ENCODE assay signal across 14 cellular contexts in the genomic region with DNA sequence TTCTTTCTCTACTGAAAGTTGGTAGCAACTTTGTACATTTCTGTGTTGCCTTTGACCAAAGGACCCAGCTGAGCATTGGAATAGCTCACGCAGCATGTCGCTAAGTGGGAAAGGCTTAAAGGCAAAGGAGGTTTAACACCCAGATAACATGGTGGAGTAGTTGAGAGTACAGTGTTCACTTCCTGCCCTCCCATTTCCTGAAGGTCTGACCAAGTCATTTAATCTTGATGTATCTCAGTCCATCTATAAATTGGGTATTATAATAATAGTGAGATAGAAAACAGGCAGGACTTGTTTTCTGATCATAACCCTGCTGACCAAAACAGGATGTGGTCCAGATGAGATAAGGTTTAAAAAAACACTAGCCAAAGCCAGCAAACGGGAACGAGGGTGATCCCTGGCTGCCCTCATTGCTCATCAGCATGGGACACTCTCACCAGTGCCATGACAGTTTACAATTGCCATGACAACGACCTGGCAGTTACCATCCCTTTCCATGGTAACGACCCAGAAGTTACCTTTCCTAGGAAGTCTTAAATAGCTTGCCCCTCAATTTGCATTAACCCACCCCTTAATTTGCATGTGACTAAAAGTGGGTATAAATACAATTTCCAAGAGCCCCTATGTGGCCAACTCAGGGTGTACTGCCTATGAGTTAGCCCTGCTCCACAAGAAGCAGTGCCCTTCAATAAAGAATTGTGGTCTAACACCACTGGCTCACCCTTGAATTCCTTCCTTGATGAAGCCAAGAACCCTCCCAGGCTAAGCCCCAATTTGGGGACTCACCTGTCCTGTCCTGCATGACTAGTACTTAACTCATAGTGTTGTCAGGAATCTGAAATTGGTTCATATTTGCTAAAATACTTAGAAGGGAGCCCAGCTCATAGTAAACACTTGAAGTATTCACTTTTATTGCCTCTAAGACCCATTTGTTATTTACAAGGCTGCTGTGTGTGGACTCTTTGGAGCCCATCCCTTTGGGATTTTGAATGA. TPM values are rescaled to one million over a fixed set of nuclear protein-coding genes. Genes with fewer than 3 reads are reported as not detected.
DNase-seq lines count a peak whose midpoint lies in the region; ATAC-seq, FAIRE-seq and TF ChIP-seq lines count a peak whose summit lies in the region.
"Had no signal": no experiment of that assay in that cellular context is flagged by ENCODE, and none has a peak within 500 bp of the region (broad histone marks: within the 10 kb centered on the region; RNA-seq: fewer than 3 reads in every experiment).

No MANE protein-coding gene starts in this region.

- no peaks in the 10 kb centered on the region for H4K20me1 ChIP-seq in fibroblast of lung (ENCODE audit: control insufficient read depth, extremely low read depth, insufficient read depth, low read length)

- no peak overlapping the region for H2AFZ ChIP-seq in fibroblast of lung (ENCODE audit: low read length)

- no TSS peak for BruUV-seq in A673 (replicated peaks; lab: Mats Ljungman, UMichigan)

- H3K27ac ChIP-seq in fibroblast of lung (ENCODE audit: insufficient read depth, low read length) (no peak overlapping the region), A673 (ENCODE audit: low read depth, low read length, poor library complexity, severe bottlenecking) (no peak overlapping the region)

- peak; percentile 24 for DNase-seq in HFF-Myc (ENCODE audit: extremely low read depth, low read depth)
- peak; percentile 53 for DNase-seq in RCC 7860 (ENCODE audit: low spot score)
- peak; percentile 19 to 21 for DNase-seq in fibroblast of lung (ENCODE audit: low read depth in 2 of 2)
- peak; percentile 99 for DNase-seq in pulmonary artery endothelial cell (ENCODE audit: low read depth, low spot score)
- DNase-seq in A673 (ENCODE audit: low spot score): no peak
- DNase-seq in AG20443 (ENCODE audit: low spot score): no peak
- DNase-seq: activated T-cell treated with anti-CD3 and anti-CD28 coated beads, Interleukin-2, amount 50 U/mL, for 4 hours; MG63; NCI-H82; nephron progenitor cell; stomach had no signal

- H3K79me2 ChIP-seq in fibroblast of lung (ENCODE audit: control insufficient read depth, insufficient read depth, low read length): no peaks in the 10 kb centered on the region

- CTCF ChIA-PET in A673 (lab: Charles Lee): no interaction called here

- H3K27me3 ChIP-seq in fibroblast of lung (ENCODE audit: control insufficient read depth, insufficient read depth, low read length) (no peaks in the 10 kb centered on the region), A673 (replicated peaks; ENCODE audit: insufficient read depth, low read depth, low read length, poor library complexity) (no peaks in the 10 kb centered on the region)
- H3K27me3 ChIP-seq: heart right ventricle, MG63, stomach had no signal

- peaks cover 12% of the 10 kb centered on the region for H3K4me1 ChIP-seq in fibroblast of lung (ENCODE audit: control insufficient read depth, extremely low read depth, insufficient read depth, low read length)
- no peaks in the 10 kb centered on the region for H3K4me1 ChIP-seq in A673 (ENCODE audit: insufficient read depth, low read length, poor library complexity, severe bottlenecking)

- H3K4me3 ChIP-seq in HFF-Myc (replicated peaks; ENCODE audit: low read depth, low read length) (no peak overlapping the region), fibroblast of lung (replicated peaks in 1 of 4; ENCODE audit: control extremely low read depth in 1 of 4, insufficient read depth in 1 of 4, low read depth in 3 of 4, low read length in 4 of 4) (no peak overlapping the region), A673 (ENCODE audit: low read depth, low read length, poor library complexity, severe bottlenecking) (no peak overlapping the region)
- H3K4me3 ChIP-seq: heart right ventricle, MG63, stomach had no signal

- intact Hi-C loops in A673 (cut with micrococcal nuclease; ENCODE audit: unreplicated experiment): no loop called here

- ATAC-seq in GM19035 (IDR thresholded peaks at IDR 0.05; ENCODE audit: unreplicated experiment): no peak

- no peak overlapping the region for H3K4me2 ChIP-seq in fibroblast of lung (ENCODE audit: extremely low read depth, insufficient read depth, low read length)

- TF ChIP-seq CTCF in HFF-Myc (IDR thresholded peaks at IDR 0.05; ENCODE audit: low read depth, low read length, missing control alignments): no peak
- TF ChIP-seq CTCF in fibroblast of lung (conservative IDR thresholded peaks at IDR 0.05 in 1 of 2, IDR thresholded peaks at IDR 0.05 in 1 of 2; ENCODE audit: low read depth in 1 of 2, low read length in 2 of 2): no peak
- no peak for TF ChIP-seq CTCF in A673 (conservative IDR thresholded peaks at IDR 0.05; ENCODE audit: low read depth, low read length)

- no peak for FAIRE-seq in RCC 7860 (lab: Jason Lieb, UNC)

- POLR2A ChIA-PET in A673 (lab: Charles Lee; ENCODE audit: low non-redundant PET): no interaction called here

- H3K36me3 ChIP-seq in fibroblast of lung (ENCODE audit: control insufficient read depth, insufficient read depth, low read length) (peaks cover 1% of the 10 kb centered on the region), A673 (ENCODE audit: insufficient read depth, low read length, poor library complexity, severe bottlenecking) (no peaks in the 10 kb centered on the region)
- H3K36me3 ChIP-seq: MG63 had no signal

- no peak overlapping the region for H3K9ac ChIP-seq in fibroblast of lung (ENCODE audit: insufficient read depth, low read length)

- H3K9me3 ChIP-seq in fibroblast of lung (ENCODE audit: control insufficient read depth, insufficient read depth, low read depth, low read length) (no peaks in the 10 kb centered on the region), A673 (ENCODE audit: low read depth, low read length, poor library complexity, severe bottlenecking) (no peaks in the 10 kb centered on the region)
- H3K9me3 ChIP-seq: heart right ventricle, MG63, stomach had no signal

RNA-seq across cellular contexts. Expression of gene FHAD1, which starts 28.4 kb away (rescaled TPM):
- 0.66 and 0.77 TPM in 2 replicates for total RNA-seq in fibroblast of lung
- 0.09 and 0.37 TPM in 2 replicates for polyA plus RNA-seq in fibroblast of lung
- polyA plus RNA-seq in fibroblast of lung (2012): 0.19 and 0.37 TPM in 2 replicates
- not detected in 2 replicates for polyA minus RNA-seq in fibroblast of lung (ENCODE audit: low replicate concordance)
- 0.20 and 0.25 TPM in 2 replicates for total RNA-seq in pulmonary artery endothelial cell
- 2.0 and 2.7 TPM in 2 replicates for total RNA-seq in A673 (2021)
- total RNA-seq: chondrocyte had no signal

Comparison
In these comparisons a context has a peak if more than half of its experiments do, and no peak if none do; other contexts are left out.
1. DNase-seq: peak in HFF-Myc (single experiment), RCC 7860 (single experiment), fibroblast of lung (2 of 2) and pulmonary artery endothelial cell (single experiment); none in A673 (single experiment) and AG20443 (single experiment).